ENCODE assay signal across 18 cellular contexts in genomic region chr2:239411117-239411516, GRCh38.
"Had no signal": no experiment of that assay in that cellular context is flagged by ENCODE, and none has a peak within 500 bp of the region (broad histone marks: within the 10 kb centered on the region; RNA-seq: fewer than 3 reads in every experiment).

No MANE protein-coding gene starts in this region.

- H3K4me1 Mint-ChIP-seq: endodermal cell; stimulated activated naive B cell treated with anti-CD40 and anti-IgM and Interleukin-4, amounts not matched to agents 10 μg/mL and 1 μg/mL and 100 μg/mL, for 72 hours had no signal

- H3K4me3 Mint-ChIP-seq: endodermal cell; neural crest cell; stimulated activated naive B cell treated with anti-CD40 and anti-IgM and Interleukin-4, amounts not matched to agents 10 μg/mL and 1 μg/mL and 100 μg/mL, for 72 hours had no signal

- DNase-seq: effector CD4-positive, alpha-beta T cell; heart left ventricle; hypothalamus; islet precursor cell; mammary epithelial cell; naive thymus-derived CD4-positive, alpha-beta T cell; pancreas; psoas muscle; retina; stimulated activated CD4-positive, alpha-beta T cell treated with anti-CD3 and anti-CD28 coated beads, Interleukin-4, amount 100 ng/mL, for 24 hours; stimulated activated naive B cell treated with anti-CD40 and anti-IgM and Interleukin-4, amounts not matched to agents 10 μg/mL and 1 μg/mL and 100 μg/mL, for 72 hours; stomach; substantia nigra; transverse colon had no signal

- ATAC-seq: heart left ventricle; left lobe of liver; naive thymus-derived CD4-positive, alpha-beta T cell; pancreas; psoas muscle; right lobe of liver; stimulated activated naive B cell treated with anti-CD40 and anti-IgM and Interleukin-4, amounts not matched to agents 10 μg/mL and 1 μg/mL and 100 μg/mL, for 72 hours had no signal

- H3K27ac Mint-ChIP-seq: endodermal cell; stimulated activated naive B cell treated with anti-CD40 and anti-IgM and Interleukin-4, amounts not matched to agents 10 μg/mL and 1 μg/mL and 100 μg/mL, for 72 hours had no signal
